Comparison of ENCODE assay signal across 8 cellular contexts in genomic region chr1:15304708-15305326, GRCh38. TPM values are rescaled to one million over a fixed set of nuclear protein-coding genes. Genes with fewer than 3 reads are reported as not detected.
DNase-seq lines count a peak whose midpoint lies in the region; ATAC-seq lines count a peak whose summit lies in the region.

No MANE protein-coding gene starts in this region.

- intact Hi-C loops in left cardiac atrium (cut with DNase I): loop anchor here (2.0 to 10.0 kb wide), 2 partner anchors 176 to 180 kb away; no protein-coding TSS in a partner anchor

- no peaks in the 10 kb centered on the region; the same call in 1 of the 2 replicates for H3K27me3 ChIP-seq in SJCRH30

- H3K4me3 ChIP-seq in SJCRH30: no peak overlapping the region

- H3K36me3 ChIP-seq in SJCRH30: no peaks in the 10 kb centered on the region

- ATAC-seq in left cardiac atrium: peak; percentile 53 to 68
- no peak for ATAC-seq in GM21360 (IDR thresholded peaks at IDR 0.05; ENCODE audit: unreplicated experiment)
- ATAC-seq in GM19455 (IDR thresholded peaks at IDR 0.05; ENCODE audit: unreplicated experiment): no peak

- no peaks in the 10 kb centered on the region for H3K4me1 ChIP-seq in SJCRH30

- no peaks in the 10 kb centered on the region for H3K9me3 ChIP-seq in SJCRH30 (replicated peaks)

- DNase-seq in COLO668 (lab: John Stamatoyannopoulos, UW; ENCODE audit: unreplicated experiment) (peak; percentile 88), HuH-7 (ENCODE audit: low spot score) (peak; percentile 58), SJCRH30 (peak; percentile 65 to 85), left cardiac atrium (peak; percentile 70), retina (peak; percentile 66)
- peak; percentile 25 to 58 (median 48) for DNase-seq in activated naive CD4-positive, alpha-beta T cell (lab: John Stamatoyannopoulos, UW)

- H3K27ac ChIP-seq in SJCRH30: no peak overlapping the region

RNA-seq across cellular contexts. Expression of gene FHAD1, which starts 57.8 kb away (rescaled TPM):
- total RNA-seq in SJCRH30 (2014; rRNA removed; shearing (Covaris generic)): 1.7 and 2.3 TPM in 2 replicates
- under 1 TPM in 1 of 2 donors, not detected in 1; 0.47 TPM for total RNA-seq in left cardiac atrium

Comparison
In these comparisons a context has a peak if more than half of its experiments do, and no peak if none do; other contexts are left out.
1. ATAC-seq: peak in left cardiac atrium (2 of 2); none in GM21360 (single experiment) and GM19455 (single experiment).
2. Peak in every context shown above with its lines, with median percentiles within 50 percentile points of each other: DNase-seq.